33 cellular contexts compared by ENCODE assay signal in genomic region chr19:35058370-35058769, GRCh38. TPM values are rescaled to one million over a fixed set of nuclear protein-coding genes. Genes with fewer than 3 reads are reported as not detected.
"Had no signal": no experiment of that assay in that cellular context is flagged by ENCODE, and none has a peak within 500 bp of the region (broad histone marks: within the 10 kb centered on the region; RNA-seq: fewer than 3 reads in every experiment).

No MANE protein-coding gene starts in this region.

- DNase-seq: activated B cell treated with CpG ODN at 0.5 μM for 24 hours; activated CD4-positive, alpha-beta T cell treated with anti-CD3 and anti-CD28 coated beads for 48 hours; activated CD4-positive, alpha-beta T cell treated with anti-CD3 and anti-CD28 coated beads, Interleukin-2, amount 50 U/mL, for 1 hour; activated CD4-positive, alpha-beta T cell treated with anti-CD3 and anti-CD28 coated beads, Interleukin-2, amount 50 U/mL, for 48 hours; activated CD8-positive, alpha-beta memory T cell treated with anti-CD3 and anti-CD28 coated beads for 24 hours; activated CD8-positive, alpha-beta T cell treated with anti-CD3 and anti-CD28 coated beads for 36 hours; activated effector memory CD4-positive, alpha-beta T cell treated with Interleukin-2 at 50 U/mL for 16 hours; activated gamma-delta T cell treated with Interleukin-2 at 50 U/mL for 16 hours; activated naive CD4-positive, alpha-beta T cell treated with anti-CD3 and anti-CD28 coated beads, Interleukin-2, amount 50 U/mL, for 16 hours; activated naive CD4-positive, alpha-beta T cell treated with Interleukin-2 at 50 U/mL for 16 hours; activated T-cell treated with anti-CD3 and anti-CD28 coated beads, Interleukin-2, amount 50 U/mL, for 4 hours; central memory CD4-positive, alpha-beta T cell; cortex of kidney; dermis blood vessel endothelial cell; effector CD8-positive, alpha-beta T cell; erythroblast; foreskin keratinocyte; heart right ventricle; T-helper 2 cell had no signal

- H3K4me3 ChIP-seq: ascending aorta, breast epithelium, cardiac muscle cell, esophagus muscularis mucosa, gastroesophageal sphincter, heart right ventricle, hepatocyte had no signal

- ATAC-seq: activated CD4-positive, CD25-positive, alpha-beta regulatory T cell treated with anti-CD3 and anti-CD28 coated beads, Interleukin-2, amount 50 U/mL, for 24 hours; activated CD8-positive, alpha-beta T cell treated with anti-CD3 and anti-CD28 coated beads for 36 hours; activated T-cell treated with anti-CD3 and anti-CD28 coated beads, Interleukin-2, amount 50 U/mL, for 4 hours; activated T-helper 17 cell treated with anti-CD3 and anti-CD28 coated beads, Interleukin-2, amount 50 U/mL, for 72 hours; foreskin keratinocyte; gastroesophageal sphincter; heart right ventricle had no signal

- H3K4me3 Mint-ChIP-seq: activated B cell treated with CpG ODN at 0.5 μM for 24 hours; activated CD8-positive, alpha-beta T cell treated with anti-CD3 and anti-CD28 coated beads for 36 hours; activated naive CD8-positive, alpha-beta T cell; activated T-cell treated with anti-CD3 and anti-CD28 coated beads, Interleukin-2, amount 50 U/mL, for 4 hours; activated T-helper 17 cell treated with anti-CD3 and anti-CD28 coated beads, Interleukin-2, amount 50 U/mL, for 72 hours; brain; endodermal cell had no signal

- H3K9me3 ChIP-seq: ascending aorta, breast epithelium, esophagus muscularis mucosa, gastroesophageal sphincter, heart right ventricle had no signal

- H3K9me3 Mint-ChIP-seq: activated B cell treated with CpG ODN at 0.5 μM for 24 hours; activated CD8-positive, alpha-beta T cell treated with anti-CD3 and anti-CD28 coated beads for 36 hours; activated T-cell treated with anti-CD3 and anti-CD28 coated beads, Interleukin-2, amount 50 U/mL, for 4 hours; activated T-helper 17 cell treated with anti-CD3 and anti-CD28 coated beads, Interleukin-2, amount 50 U/mL, for 72 hours; endodermal cell had no signal

- H3K4me1 Mint-ChIP-seq: activated B cell treated with CpG ODN at 0.5 μM for 24 hours; activated T-helper 17 cell treated with anti-CD3 and anti-CD28 coated beads, Interleukin-2, amount 50 U/mL, for 72 hours had no signal

- H3K27me3 Mint-ChIP-seq: activated CD8-positive, alpha-beta T cell treated with anti-CD3 and anti-CD28 coated beads for 36 hours; activated naive CD8-positive, alpha-beta T cell had no signal

- H3K27ac Mint-ChIP-seq: activated B cell treated with CpG ODN at 0.5 μM for 24 hours; activated CD8-positive, alpha-beta T cell treated with anti-CD3 and anti-CD28 coated beads for 36 hours; activated naive CD8-positive, alpha-beta T cell; activated T-helper 17 cell treated with anti-CD3 and anti-CD28 coated beads, Interleukin-2, amount 50 U/mL, for 72 hours; brain; endodermal cell had no signal

- H3K27me3 ChIP-seq: ascending aorta, breast epithelium, cardiac muscle cell, hepatocyte had no signal

- H3K4me1 ChIP-seq: ascending aorta, breast epithelium, foreskin keratinocyte, gastroesophageal sphincter had no signal

- H3K36me3 ChIP-seq: ascending aorta, breast epithelium, cardiac muscle cell, esophagus muscularis mucosa, gastroesophageal sphincter, heart right ventricle had no signal

- H3K27ac ChIP-seq: ascending aorta, breast epithelium, cardiac muscle cell, esophagus muscularis mucosa, foreskin keratinocyte, gastroesophageal sphincter, heart right ventricle, hepatocyte, VCaP had no signal

- H3K36me3 Mint-ChIP-seq: activated naive CD8-positive, alpha-beta T cell; brain had no signal

RNA-seq across cellular contexts. Expression of gene HPN, which starts 16.8 kb away (rescaled TPM):
- total RNA-seq: activated B cell treated with CpG ODN at 0.5 μM for 24 hours; foreskin keratinocyte; glomerular endothelial cell; T-helper 1 cell treated with Interleukin-12 subunit alpha and Interleukin-12 subunit beta and Interleukin-4 antibody, amounts not matched to agents 30 ng/mL and 1 ng/mL, for 36 hours had no signal
- polyA plus RNA-seq: foreskin keratinocyte had no signal

RNA-seq across cellular contexts. Expression of gene FXYD3, which starts 57.3 kb away (rescaled TPM):
- total RNA-seq: activated B cell treated with CpG ODN at 0.5 μM for 24 hours; activated CD8-positive, alpha-beta T cell treated with anti-CD3 and anti-CD28 coated beads for 36 hours; activated T-helper 17 cell treated with anti-CD3 and anti-CD28 coated beads, Interleukin-2, amount 50 U/mL, for 72 hours; ascending aorta; cardiac muscle cell; endodermal cell; glomerular endothelial cell; T-helper 1 cell treated with Interleukin-12 subunit alpha and Interleukin-12 subunit beta and Interleukin-4 antibody, amounts not matched to agents 30 ng/mL and 1 ng/mL, for 36 hours had no signal
